ENCODE assay signal across 16 cellular contexts in genomic region chr11:82890002-82890341, GRCh38.
"Had no signal": no experiment of that assay in that cellular context is flagged by ENCODE, and none has a peak within 500 bp of the region (broad histone marks: within the 10 kb centered on the region; RNA-seq: fewer than 3 reads in every experiment).

No MANE protein-coding gene starts in this region.

- H3K27ac ChIP-seq: cardiac muscle cell, esophagus muscularis mucosa, hepatocyte, pancreas, tibial artery had no signal

- H3K4me2 ChIP-seq: hepatocyte had no signal

- H3K27me3 ChIP-seq: cardiac muscle cell, esophagus muscularis mucosa, hepatocyte, pancreas, tibial artery, uterus had no signal

- FAIRE-seq: islet of Langerhans, pancreas had no signal

- DNase-seq: activated CD4-positive, alpha-beta memory T cell treated with anti-CD3 and anti-CD28 coated beads for 36 hours; activated CD4-positive, alpha-beta T cell treated with anti-CD3 and anti-CD28 coated beads for 4 hours; activated CD8-positive, alpha-beta memory T cell treated with anti-CD3 and anti-CD28 coated beads, Interleukin-2, amount 10 ng/mL, durations not matched to agents 7 days and 5 days; amniotic stem cell; effector CD8-positive, alpha-beta T cell; left cardiac atrium; midbrain; pancreas; stimulated activated naive CD4-positive, alpha-beta T cell; tibial artery; uterus had no signal

- H3K36me3 ChIP-seq: cardiac muscle cell, esophagus muscularis mucosa, pancreas, tibial artery, uterus had no signal

- H3K4me3 ChIP-seq: cardiac muscle cell, esophagus muscularis mucosa, hepatocyte, lung, pancreas, tibial artery, uterus had no signal

- H3K9me3 ChIP-seq: esophagus muscularis mucosa, pancreas, tibial artery, uterus had no signal
